Comparison of ENCODE assay signal across 3 cellular contexts in genomic region chr17:79833744-79834574, GRCh38.
TF ChIP-seq lines count a peak whose summit lies in the region.

No MANE protein-coding gene starts in this region.

TF ChIP-seq in GM23338, 12 proteins besides CTCF, POLR2A, EP300 and RAD21:
- TF ChIP-seq ETS1 (IDR thresholded peaks at IDR 0.05) (no peak), EZH2 (IDR thresholded peaks at IDR 0.05; ENCODE audit: low read depth, unreplicated experiment) (peak; percentile 82), POLR2AphosphoS5 (IDR thresholded peaks at IDR 0.05; ENCODE audit: low read depth) (0 out of 2 replicates have a peak, but pooled peaks have one; percentile 11), ZNF114 (CRISPR knock-in tag; IDR thresholded peaks at IDR 0.05) (no peak)

TF ChIP-seq in GM12878, 131 proteins besides CTCF, POLR2A, EP300 and RAD21:
- no peak for TF ChIP-seq BMI1 (IDR thresholded peaks at IDR 0.05; ENCODE audit: borderline replicate concordance)
- no peak for TF ChIP-seq CREM (IDR thresholded peaks at IDR 0.05; ENCODE audit: low read depth)
- TF ChIP-seq POLR2AphosphoS5 (IDR thresholded peaks at IDR 0.05; ENCODE audit: low read length) = peak; percentile 27; the same call in 1 of the 2 replicates

TF ChIP-seq in SK-N-SH treated with all-trans-retinoic acid at 6 μM for 48 hours, 23 proteins besides CTCF, POLR2A, EP300 and RAD21:
- TF ChIP-seq TCF4 (CRISPR knock-in tag; IDR thresholded peaks at IDR 0.05; ENCODE audit: borderline replicate concordance) (no peak), CREB5 (CRISPR knock-in tag; IDR thresholded peaks at IDR 0.05; ENCODE audit: low read depth) (no peak), RARB (CRISPR knock-in tag; IDR thresholded peaks at IDR 0.05) (no peak), ZFP30 (CRISPR knock-in tag; IDR thresholded peaks at IDR 0.05) (no peak), OSR1 (CRISPR knock-in tag; IDR thresholded peaks at IDR 0.05) (no peak), BACH2 (CRISPR knock-in tag; IDR thresholded peaks at IDR 0.05; ENCODE audit: borderline replicate concordance) (no peak), ZNF565 (CRISPR knock-in tag; conservative IDR thresholded peaks at IDR 0.05; ENCODE audit: low read depth) (no peak), TSHZ2 (CRISPR knock-in tag; IDR thresholded peaks at IDR 0.05) (no peak)
